8 cellular contexts compared by ENCODE assay signal in genomic region chrX:41384041-41384705, GRCh38. TPM values are rescaled to one million over a fixed set of nuclear protein-coding genes. Genes with fewer than 3 reads are reported as not detected.
DNase-seq lines count a peak whose midpoint lies in the region; ATAC-seq, FAIRE-seq and TF ChIP-seq lines count a peak whose summit lies in the region.

No MANE protein-coding gene starts in this region.

- peaks cover 5% of the 10 kb centered on the region for H3K9me3 ChIP-seq in A549
- H3K9me3 ChIP-seq in KOPT-K1 (ENCODE audit: insufficient read depth, low read length, poor library complexity, severe bottlenecking), result no peaks in the 10 kb centered on the region
- no peaks in the 10 kb centered on the region for H3K9me3 ChIP-seq in prostate gland

- H3K4me1 ChIP-seq in A549, result peaks cover 48% of the 10 kb centered on the region
- H3K4me1 ChIP-seq in prostate gland (replicated peaks), result no peaks in the 10 kb centered on the region

- ATAC-seq in A549 (peak; percentile 72 to 79), esophagus mucosa (peak; percentile 85), GM18858 (IDR thresholded peaks at IDR 0.05; ENCODE audit: unreplicated experiment) (no peak), HG03442 (IDR thresholded peaks at IDR 0.05; ENCODE audit: unreplicated experiment) (no peak)

- H3K4me3 ChIP-seq in A549, result peak overlapping the region; percentile 3; the same call in 1 of the 3 replicates
- no peak overlapping the region for H3K4me3 ChIP-seq in prostate gland

- POLR2A ChIA-PET in A549 (lab: Yijun Ruan, JAX), result interaction anchor here (0.6 to 2.7 kb wide), 5 partner anchors 28 to 308 kb away, joined by 3 to 19 read pairs (median 4); partner anchors contain the start of gene DDX3X

- no peak for TF ChIP-seq CTCF in A549 (IDR thresholded peaks at IDR 0.05)
- no peak for TF ChIP-seq CTCF in prostate gland (IDR thresholded peaks at IDR 0.05)

- peak overlapping the region; percentile 90 to 91 for H3K27ac ChIP-seq in A549
- peak overlapping the region; percentile 97 for H3K27ac ChIP-seq in KOPT-K1 (ENCODE audit: low read depth, low read length, poor library complexity, severe bottlenecking)
- no peak overlapping the region for H3K27ac ChIP-seq in prostate gland

- DNase-seq in A549 (ENCODE audit: low read depth in 1 of 2, low spot score in 1 of 2) (peak in 1 of 2 experiments; percentile 89), prostate gland (ENCODE audit: low spot score) (peak; percentile 4), middle frontal gyrus (ENCODE audit: extremely low spot score, low spot score) (no peak)
- peak; percentile 58 to 63 for DNase-seq in activated CD4-positive, alpha-beta T cell treated with anti-CD3 and anti-CD28 coated beads for 4 hours

- no peak for TF ChIP-seq EP300 in A549 (IDR thresholded peaks at IDR 0.05)

- no peaks in the 10 kb centered on the region for H3K27me3 ChIP-seq in prostate gland (replicated peaks; ENCODE audit: insufficient read depth)

- TF ChIP-seq POLR2A in A549 (IDR thresholded peaks at IDR 0.05; ENCODE audit: low read length), result no peak
- TF ChIP-seq POLR2A in prostate gland (IDR thresholded peaks at IDR 0.05), result no peak

- CTCF ChIA-PET in A549 (lab: Yijun Ruan, JAX), result no interaction called here

- intact Hi-C loops in prostate gland (cut with DNase I), result no loop called here

- peak overlapping the region; percentile 76 for H3K4me2 ChIP-seq in A549

- WGBS in A549 (ENCODE audit: missing lambda C conversion rate), result 15% methylated on average over 9 of the region's 10 CpGs
- 83% methylated on average over 10 of the region's 10 CpGs for WGBS in prostate gland

- 0 out of 5 replicates have a peak, but pooled peaks of 1 of the 2 experiments have one; percentile 19 for TF ChIP-seq RAD21 in A549 (conservative IDR thresholded peaks at IDR 0.05 in 1 of 2, IDR thresholded peaks at IDR 0.05 in 1 of 2)

- H3K36me3 ChIP-seq in KOPT-K1 (ENCODE audit: insufficient read depth, low read length) (no peaks in the 10 kb centered on the region), prostate gland (no peaks in the 10 kb centered on the region)

- FAIRE-seq in A549 (lab: Jason Lieb, UNC), result peak; percentile 65

TF ChIP-seq in A549, 52 proteins besides CTCF, POLR2A, EP300 and RAD21:
- TF ChIP-seq CEBPB (IDR thresholded peaks at IDR 0.05), result peak; percentile 74 to 94; a peak in 3 of 4 replicates
- TF ChIP-seq JUNB (IDR thresholded peaks at IDR 0.05), result peak; percentile 39; the same call in 1 of the 2 replicates
- 0 out of 2 replicates have a peak, but pooled peaks have one; percentile 46 for TF ChIP-seq FOSL2 (IDR thresholded peaks at IDR 0.05)
- TF ChIP-seq FOSL2 (CRISPR knock-in tag; IDR thresholded peaks at IDR 0.05), result peak; percentile 76
- no peak for TF ChIP-seq NR3C1 (IDR thresholded peaks at IDR 0.05)
- TF ChIP-seq CHD2 (IDR thresholded peaks at IDR 0.05; ENCODE audit: low read length, partially characterized antibody), result peak; percentile 36

RNA-seq across cellular contexts. Expression of gene DDX3X, which starts 50.2 kb away (rescaled TPM):
- 187 and 216 TPM in 2 replicates for polyA plus RNA-seq in A549 (2011; rRNA removed)
- polyA plus RNA-seq in A549 (2012; cell fraction: cytosol; rRNA removed), result 32.5 and 46.8 TPM in 2 replicates
- polyA plus RNA-seq in A549 (2012; cell fraction: nucleus; rRNA removed), result 36.6 and 60.0 TPM in 2 replicates
- polyA plus RNA-seq in A549 (2017; fragmentation: RNase III; extraction: RNeasy Plus Mini Kit Qiagen cat#74134 plus additional on column Dnase treatment), result 341 to 390 TPM (median 371 TPM) in 3 replicates
- polyA minus RNA-seq in A549 (2011; rRNA and poly(A)+ RNA removed), result 205 and 251 TPM in 2 replicates
- total RNA-seq in esophagus mucosa, result 200 TPM
- total RNA-seq in prostate gland, result 100 to 1,000 TPM; 107 to 115 TPM

Comparison
In these comparisons a context has a peak if more than half of its experiments do, and no peak if none do; other contexts are left out.
1. ATAC-seq: peak in A549 (2 of 2) and esophagus mucosa (single experiment); none in GM18858 (single experiment) and HG03442 (single experiment).
2. H3K27ac ChIP-seq: peak in A549 (2 of 2) and KOPT-K1 (single experiment); none in prostate gland (0 of 2).